1 cellular context compared by ENCODE assay signal in the genomic region with DNA sequence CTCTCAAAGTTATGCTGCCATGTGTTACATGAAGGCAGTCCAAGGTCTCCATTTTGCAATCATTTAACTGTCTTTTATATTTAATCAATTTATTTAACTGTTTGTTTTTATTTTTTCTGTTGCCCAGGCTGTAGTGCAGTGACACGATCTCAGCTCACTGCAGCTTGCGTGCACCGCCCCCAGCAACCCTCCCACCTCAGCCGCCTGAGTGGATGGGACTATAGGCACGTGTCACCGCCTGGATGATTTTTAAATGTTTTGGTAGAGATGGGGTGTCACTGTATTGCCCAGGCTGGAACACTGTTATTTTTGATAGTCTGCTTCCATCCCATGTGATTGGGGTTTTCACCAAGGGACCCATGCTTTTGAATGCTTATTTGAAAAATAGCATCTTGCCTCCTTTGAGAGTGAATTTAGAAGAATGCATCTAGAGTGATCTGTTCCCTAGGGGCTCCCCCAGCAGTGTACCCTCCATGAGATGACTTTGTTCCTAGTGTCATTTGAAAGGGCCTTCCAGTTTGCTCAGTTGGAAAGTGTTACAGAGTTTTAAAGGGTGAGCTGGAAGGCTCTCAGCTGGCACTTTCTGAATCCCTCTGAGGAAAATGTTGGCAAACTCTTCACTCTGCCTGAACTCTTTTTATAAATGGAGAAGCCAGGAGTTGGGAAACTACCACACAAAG.
A peak's percentile ranks its signal among the peaks of the same experiment; 100 is the strongest.
TF ChIP-seq lines count a peak whose summit lies in the region.

No MANE protein-coding gene starts in this region.

TF ChIP-seq in liver, 16 proteins besides CTCF, POLR2A, EP300 and RAD21 (continued from another document):
- TF ChIP-seq ZBTB33 (IDR thresholded peaks at IDR 0.05) (no peak), SP1 (IDR thresholded peaks at IDR 0.05) (no peak), RXRA (IDR thresholded peaks at IDR 0.05) (peak in 1 of 2 donors; percentile 22)
